In the genomic region with DNA sequence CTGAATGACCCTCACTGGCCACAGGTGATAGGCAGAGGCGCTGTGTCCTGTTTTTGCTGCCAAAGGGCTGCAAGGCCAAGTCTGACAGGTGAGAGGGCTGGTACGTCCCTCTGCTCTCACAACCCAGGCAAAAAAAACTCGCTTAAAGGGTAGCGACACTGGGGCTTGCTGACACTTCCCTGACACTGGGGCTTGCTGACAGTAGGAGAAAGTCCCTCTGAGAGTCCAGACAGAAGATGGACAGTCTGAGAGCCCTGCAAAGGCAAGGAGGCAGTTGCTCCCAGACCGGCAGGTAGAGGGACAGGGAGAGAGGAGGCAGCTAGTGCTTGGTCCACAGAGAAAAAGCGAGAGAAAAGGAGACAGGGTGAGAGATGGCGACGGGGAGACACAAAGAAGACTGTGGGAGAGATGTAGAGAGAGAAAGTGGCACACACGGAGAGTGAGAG, we compare ENCODE assay signal across 8 cellular contexts. TPM values are rescaled to one million over a fixed set of nuclear protein-coding genes. Genes with fewer than 3 reads are reported as not detected.
A peak's percentile ranks its signal among the peaks of the same experiment; 100 is the strongest.
DNase-seq lines count a peak whose midpoint lies in the region; ATAC-seq, FAIRE-seq and TF ChIP-seq lines count a peak whose summit lies in the region.

No MANE protein-coding gene starts in this region.

- H3K9me3 ChIP-seq in WERI-Rb-1 (ENCODE audit: severe bottlenecking): no peaks in the 10 kb centered on the region
- no peaks in the 10 kb centered on the region for H3K9me3 ChIP-seq in endothelial cell of umbilical vein (replicated peaks; ENCODE audit: control insufficient read depth, insufficient read depth, low read length)

- H3K27ac Mint-ChIP-seq in natural killer cell: peak overlapping the region; percentile 92

- BruUV-seq in endothelial cell of umbilical vein (replicated peaks; lab: Mats Ljungman, UMichigan): TSS peak; percentile 28

- POLR2A ChIA-PET in BJ (lab: Charles Lee) (no interaction called here), endothelial cell of umbilical vein (lab: Charles Lee) (interaction anchor here (0.7 to 1.1 kb wide), 5 partner anchors 12 to 1088 kb away, joined by 3 to 6 read pairs (median 4); no protein-coding TSS in a partner anchor)

- peak overlapping the region; percentile 50 for H3K4me3 ChIP-seq in BJ (ENCODE audit: low read depth, low read length)
- peak overlapping the region; percentile 65 for H3K4me3 ChIP-seq in WERI-Rb-1 (ENCODE audit: low read depth, low read length)
- peak overlapping the region; percentile 56 to 82 (median 68) for H3K4me3 ChIP-seq in endothelial cell of umbilical vein (replicated peaks in 1 of 3; ENCODE audit: insufficient read depth in 1 of 3, low read depth in 1 of 3, low read length in 3 of 3)

- H3K36me3 ChIP-seq in BJ (ENCODE audit: control insufficient read depth, insufficient read depth, low read length) (no peaks in the 10 kb centered on the region), WERI-Rb-1 (no peaks in the 10 kb centered on the region), endothelial cell of umbilical vein (ENCODE audit: control insufficient read depth in 2 of 2, extremely low read depth in 1 of 2, insufficient read depth in 2 of 2, low read length in 2 of 2) (no peaks in the 10 kb centered on the region)

- dilution Hi-C loops in endothelial cell of umbilical vein (cut with MboI; ENCODE audit: extremely low pct_ligation_motif_present, low sequenced_read_pairs): no loop called here

- H3K9me1 ChIP-seq in endothelial cell of umbilical vein (replicated peaks; ENCODE audit: control insufficient read depth, extremely low read depth, insufficient read depth, low read length): peaks cover 2% of the 10 kb centered on the region

- peak overlapping the region; percentile 86 for H2AFZ ChIP-seq in endothelial cell of umbilical vein (ENCODE audit: low read depth, low read length)

- CTCF ChIA-PET in BJ (lab: Yijun Ruan, JAX) (interaction anchor here (1.1 to 5.9 kb wide), 11 partner anchors 11 to 196 kb away, joined by 3 to 136 read pairs (median 4); no protein-coding TSS in a partner anchor), endothelial cell of umbilical vein (lab: Charles Lee) (interaction anchor here (0.7 to 8.4 kb wide), 27 partner anchors 9 to 1716 kb away, joined by 3 to 249 read pairs (median 5); no protein-coding TSS in a partner anchor)

- ATAC-seq in GM21576 (IDR thresholded peaks at IDR 0.05; ENCODE audit: unreplicated experiment): peak; percentile 5
- ATAC-seq in natural killer cell: peak; percentile 11 to 44 (median 23)
- no peak for ATAC-seq in left lobe of liver
- no peak for ATAC-seq in HG02973 (IDR thresholded peaks at IDR 0.05; ENCODE audit: unreplicated experiment)

- H3K4me1 ChIP-seq in endothelial cell of umbilical vein (ENCODE audit: control insufficient read depth, extremely low read depth, insufficient read depth, low read length): peaks cover 27% of the 10 kb centered on the region

- H3K27me3 ChIP-seq in BJ (ENCODE audit: control insufficient read depth, insufficient read depth, low read length): 0 out of 2 replicates have a peak, but pooled peaks cover 1% of the 10 kb centered on the region
- no peaks in the 10 kb centered on the region for H3K27me3 ChIP-seq in WERI-Rb-1 (ENCODE audit: insufficient read depth, low read depth, severe bottlenecking)
- H3K27me3 ChIP-seq in endothelial cell of umbilical vein (ENCODE audit: control insufficient read depth in 2 of 2, insufficient read depth in 2 of 2, low read length in 2 of 2): no peaks in the 10 kb centered on the region

- H3K4me2 ChIP-seq in endothelial cell of umbilical vein (ENCODE audit: insufficient read depth, low read length): peak overlapping the region; percentile 91

- H3K27me3 Mint-ChIP-seq in natural killer cell (ENCODE audit: low read depth in 2 of 2): no peaks in the 10 kb centered on the region

- intact Hi-C loops in endothelial cell of umbilical vein (cut with micrococcal nuclease): loop anchor here (1.0 to 5.0 kb wide), 3 partner anchors 44 to 186 kb away; no protein-coding TSS in a partner anchor
- intact Hi-C loops in natural killer cell (cut with micrococcal nuclease): loop anchor here (2.0 to 5.0 kb wide), 4 partner anchors 66 to 426 kb away; partner anchors contain the start of genes APPL1 and CCDC66

- H3K36me3 Mint-ChIP-seq in natural killer cell: no peaks in the 10 kb centered on the region

- peak overlapping the region; percentile 90 for H3K4me3 Mint-ChIP-seq in natural killer cell

- H3K9ac ChIP-seq in endothelial cell of umbilical vein (replicated peaks; ENCODE audit: extremely low read depth, insufficient read depth, low read length): peak overlapping the region; percentile 55

- peaks cover 8% of the 10 kb centered on the region for H3K79me2 ChIP-seq in endothelial cell of umbilical vein (ENCODE audit: control insufficient read depth, insufficient read depth, low read length)

- DNase-seq in BJ (ENCODE audit: low read depth) (no peak), WERI-Rb-1 (no peak), endothelial cell of umbilical vein (ENCODE audit: low read depth, low spot score) (peak; percentile 32), natural killer cell (peak; percentile 46), left lobe of liver (ENCODE audit: low spot score) (no peak), ureter (ENCODE audit: low spot score) (no peak)

- no peak for TF ChIP-seq CTCF in BJ (IDR thresholded peaks at IDR 0.05; ENCODE audit: insufficient read depth, low read depth, low read length)
- no peak for TF ChIP-seq CTCF in WERI-Rb-1 (IDR thresholded peaks at IDR 0.05; ENCODE audit: low read depth, low read length)
- TF ChIP-seq CTCF in endothelial cell of umbilical vein (IDR thresholded peaks at IDR 0.05; ENCODE audit: extremely low read depth in 1 of 2, insufficient read depth in 1 of 2, low read depth in 1 of 2, low read length in 2 of 2): no peak
- no peak for TF ChIP-seq CTCF in natural killer cell (IDR thresholded peaks at IDR 0.05)

- no peak for FAIRE-seq in endothelial cell of umbilical vein (lab: Jason Lieb, UNC)

- H3K9me3 Mint-ChIP-seq in natural killer cell: no peaks in the 10 kb centered on the region

- TF ChIP-seq POLR2A in endothelial cell of umbilical vein (IDR thresholded peaks at IDR 0.05; ENCODE audit: low read depth, low read length): no peak

- peaks cover 50 to 52% of the 10 kb centered on the region in 2 donors for H3K4me1 Mint-ChIP-seq in natural killer cell

- no peaks in the 10 kb centered on the region for H4K20me1 ChIP-seq in endothelial cell of umbilical vein (replicated peaks; ENCODE audit: control insufficient read depth, extremely low read depth, insufficient read depth, low read length)

- no peak overlapping the region for H3K27ac ChIP-seq in WERI-Rb-1
- no peak overlapping the region for H3K27ac ChIP-seq in endothelial cell of umbilical vein (ENCODE audit: insufficient read depth, low read depth, low read length)

TF ChIP-seq in endothelial cell of umbilical vein, 7 proteins besides CTCF, POLR2A, EP300 and RAD21:
- TF ChIP-seq EZH2 (IDR thresholded peaks at IDR 0.05; ENCODE audit: borderline replicate concordance, low read depth, low read length, severe bottlenecking): no peak
- no peak for TF ChIP-seq MYC (IDR thresholded peaks at IDR 0.05; ENCODE audit: low read depth, low read length)

RNA-seq across cellular contexts. Expression of gene ARHGEF3, which starts 0.6 kb away (rescaled TPM):
- polyA plus RNA-seq in BJ (2011; rRNA removed) (2.0 and 2.1 TPM in 2 replicates), endothelial cell of umbilical vein (6.5 and 6.7 TPM in 2 replicates)
- polyA minus RNA-seq in BJ (2011; rRNA and poly(A)+ RNA removed): 1.1 and 1.2 TPM in 2 replicates
- total RNA-seq in endothelial cell of umbilical vein (11.5 and 16.3 TPM in 2 replicates), natural killer cell (100 to 1,000 TPM; 112 to 211 (median 135) TPM), left lobe of liver (1.5 TPM), ureter (50.0 TPM)
- 7.6 and 7.7 TPM in 2 replicates for polyA plus RNA-seq in endothelial cell of umbilical vein (2011; cell fraction: cytosol; rRNA removed)
- polyA plus RNA-seq in endothelial cell of umbilical vein (2011; cell fraction: nucleus; rRNA removed): 10.9 and 11.7 TPM in 2 replicates
- polyA plus RNA-seq in endothelial cell of umbilical vein (2012): 11.6 and 14.8 TPM in 2 replicates
- 13.4 and 15.2 TPM in 2 replicates for polyA minus RNA-seq in endothelial cell of umbilical vein
- polyA minus RNA-seq in endothelial cell of umbilical vein (2011; cell fraction: cytosol; rRNA and poly(A)+ RNA removed): 5.9 TPM
- polyA minus RNA-seq in endothelial cell of umbilical vein (2011; cell fraction: nucleus; rRNA and poly(A)+ RNA removed): 8.1 and 9.1 TPM in 2 replicates

Comparison
In these comparisons a context has a peak if more than half of its experiments do, and no peak if none do; other contexts are left out.
1. DNase-seq: peak in endothelial cell of umbilical vein (single experiment) and natural killer cell (single experiment); none in BJ (single experiment), WERI-Rb-1 (single experiment), left lobe of liver (single experiment) and ureter (single experiment).
2. ATAC-seq: peak in GM21576 (single experiment) and natural killer cell (3 of 3); none in left lobe of liver (single experiment) and HG02973 (single experiment).
3. Peak in every context shown above with its lines, with median percentiles within 50 percentile points of each other: H3K4me3 ChIP-seq.